Comparison of ENCODE assay signal across 2 cellular contexts in the genomic region with DNA sequence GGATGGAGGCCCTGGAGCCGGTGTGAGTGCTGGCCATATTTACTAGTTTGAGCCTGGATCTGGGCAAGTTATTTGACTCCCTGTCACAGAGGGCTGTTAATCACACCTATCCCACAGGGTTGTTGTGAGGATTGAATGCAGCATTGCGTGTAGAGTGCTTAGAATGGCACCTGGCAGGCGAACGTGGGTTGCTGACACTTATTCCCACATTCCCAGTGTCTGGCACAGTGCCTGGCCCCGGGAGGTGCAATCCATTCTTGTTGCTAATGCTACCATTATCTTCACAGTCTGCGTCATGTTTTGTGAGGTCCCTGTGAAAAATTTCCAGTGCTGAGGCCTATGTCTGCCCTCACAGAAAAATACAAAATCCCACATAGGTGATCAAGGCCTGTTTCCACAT.
TF ChIP-seq lines count a peak whose summit lies in the region.

No MANE protein-coding gene starts in this region.

TF ChIP-seq in IMR-90, 13 proteins besides CTCF, POLR2A, EP300 and RAD21 (continued from another document):
- TF ChIP-seq, protein P1, sequence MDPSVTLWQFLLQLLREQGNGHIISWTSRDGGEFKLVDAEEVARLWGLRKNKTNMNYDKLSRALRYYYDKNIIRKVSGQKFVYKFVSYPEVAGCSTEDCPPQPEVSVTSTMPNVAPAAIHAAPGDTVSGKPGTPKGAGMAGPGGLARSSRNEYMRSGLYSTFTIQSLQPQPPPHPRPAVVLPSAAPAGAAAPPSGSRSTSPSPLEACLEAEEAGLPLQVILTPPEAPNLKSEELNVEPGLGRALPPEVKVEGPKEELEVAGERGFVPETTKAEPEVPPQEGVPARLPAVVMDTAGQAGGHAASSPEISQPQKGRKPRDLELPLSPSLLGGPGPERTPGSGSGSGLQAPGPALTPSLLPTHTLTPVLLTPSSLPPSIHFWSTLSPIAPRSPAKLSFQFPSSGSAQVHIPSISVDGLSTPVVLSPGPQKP (IDR thresholded peaks at IDR 0.05; ENCODE audit: borderline replicate concordance, low read depth, low read length), result no peak
- TF ChIP-seq, protein P2, sequence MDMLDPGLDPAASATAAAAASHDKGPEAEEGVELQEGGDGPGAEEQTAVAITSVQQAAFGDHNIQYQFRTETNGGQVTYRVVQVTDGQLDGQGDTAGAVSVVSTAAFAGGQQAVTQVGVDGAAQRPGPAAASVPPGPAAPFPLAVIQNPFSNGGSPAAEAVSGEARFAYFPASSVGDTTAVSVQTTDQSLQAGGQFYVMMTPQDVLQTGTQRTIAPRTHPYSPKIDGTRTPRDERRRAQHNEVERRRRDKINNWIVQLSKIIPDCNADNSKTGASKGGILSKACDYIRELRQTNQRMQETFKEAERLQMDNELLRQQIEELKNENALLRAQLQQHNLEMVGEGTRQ (IDR thresholded peaks at IDR 0.05; ENCODE audit: low read depth, low read length), result no peak
- no peak for TF ChIP-seq MAZ (IDR thresholded peaks at IDR 0.05; ENCODE audit: borderline replicate concordance, low read depth, low read length)

TF ChIP-seq in SK-N-SH, 30 proteins besides CTCF, POLR2A, EP300 and RAD21 (continued from another document):
- TF ChIP-seq, protein P3, sequence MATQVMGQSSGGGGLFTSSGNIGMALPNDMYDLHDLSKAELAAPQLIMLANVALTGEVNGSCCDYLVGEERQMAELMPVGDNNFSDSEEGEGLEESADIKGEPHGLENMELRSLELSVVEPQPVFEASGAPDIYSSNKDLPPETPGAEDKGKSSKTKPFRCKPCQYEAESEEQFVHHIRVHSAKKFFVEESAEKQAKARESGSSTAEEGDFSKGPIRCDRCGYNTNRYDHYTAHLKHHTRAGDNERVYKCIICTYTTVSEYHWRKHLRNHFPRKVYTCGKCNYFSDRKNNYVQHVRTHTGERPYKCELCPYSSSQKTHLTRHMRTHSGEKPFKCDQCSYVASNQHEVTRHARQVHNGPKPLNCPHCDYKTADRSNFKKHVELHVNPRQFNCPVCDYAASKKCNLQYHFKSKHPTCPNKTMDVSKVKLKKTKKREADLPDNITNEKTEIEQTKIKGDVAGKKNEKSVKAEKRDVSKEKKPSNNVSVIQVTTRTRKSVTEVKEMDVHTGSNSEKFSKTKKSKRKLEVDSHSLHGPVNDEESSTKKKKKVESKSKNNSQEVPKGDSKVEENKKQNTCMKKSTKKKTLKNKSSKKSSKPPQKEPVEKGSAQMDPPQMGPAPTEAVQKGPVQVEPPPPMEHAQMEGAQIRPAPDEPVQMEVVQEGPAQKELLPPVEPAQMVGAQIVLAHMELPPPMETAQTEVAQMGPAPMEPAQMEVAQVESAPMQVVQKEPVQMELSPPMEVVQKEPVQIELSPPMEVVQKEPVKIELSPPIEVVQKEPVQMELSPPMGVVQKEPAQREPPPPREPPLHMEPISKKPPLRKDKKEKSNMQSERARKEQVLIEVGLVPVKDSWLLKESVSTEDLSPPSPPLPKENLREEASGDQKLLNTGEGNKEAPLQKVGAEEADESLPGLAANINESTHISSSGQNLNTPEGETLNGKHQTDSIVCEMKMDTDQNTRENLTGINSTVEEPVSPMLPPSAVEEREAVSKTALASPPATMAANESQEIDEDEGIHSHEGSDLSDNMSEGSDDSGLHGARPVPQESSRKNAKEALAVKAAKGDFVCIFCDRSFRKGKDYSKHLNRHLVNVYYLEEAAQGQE (IDR thresholded peaks at IDR 0.05; ENCODE audit: low read depth, low read length), result no peak
- no peak for TF ChIP-seq GABPA (IDR thresholded peaks at IDR 0.05; ENCODE audit: low read depth)
- no peak for TF ChIP-seq ELF1 (IDR thresholded peaks at IDR 0.05)
- TF ChIP-seq NFIC (IDR thresholded peaks at IDR 0.05; ENCODE audit: borderline replicate concordance), result peak; percentile 71
